Comparison of ENCODE assay signal across 9 cellular contexts in genomic region chr10:13206546-13207443, GRCh38. TPM values are rescaled to one million over a fixed set of nuclear protein-coding genes. Genes with fewer than 3 reads are reported as not detected.
DNase-seq lines count a peak whose midpoint lies in the region; ATAC-seq and TF ChIP-seq lines count a peak whose summit lies in the region.
"Had no signal": no experiment of that assay in that cellular context is flagged by ENCODE, and none has a peak within 500 bp of the region (broad histone marks: within the 10 kb centered on the region; RNA-seq: fewer than 3 reads in every experiment).

No MANE protein-coding gene starts in this region.

- H3K36me3 ChIP-seq in PC-3 (ENCODE audit: low read depth, low read length) (no peaks in the 10 kb centered on the region), esophagus muscularis mucosa (no peaks in the 10 kb centered on the region)

- H3K27ac ChIP-seq in PC-3 (ENCODE audit: low read length) = no peak overlapping the region
- H3K27ac ChIP-seq in esophagus muscularis mucosa (replicated peaks in 1 of 4) = no peak overlapping the region
- H3K27ac ChIP-seq: SK-N-MC had no signal

- H3F3A ChIP-seq in PC-3 (ENCODE audit: low read length, unreplicated experiment) = no peaks in the 10 kb centered on the region

- H4K20me1 ChIP-seq in PC-3 (ENCODE audit: low read length) = no peaks in the 10 kb centered on the region

- POLR2A ChIA-PET in PC-3 (lab: Charles Lee; ENCODE audit: unreplicated experiment) = interaction anchor here (0.7 kb wide), 1 partner anchor 58 kb away, joined by 4 read pairs; no protein-coding TSS in a partner anchor

- no peak overlapping the region for H3K9ac ChIP-seq in PC-3 (ENCODE audit: low read length)

- ATAC-seq in PC-3 = no peak

- no peak overlapping the region for H3K4me3 ChIP-seq in GM12865 (ENCODE audit: low read depth, low read length)
- no peak overlapping the region for H3K4me3 ChIP-seq in PC-3 (ENCODE audit: low read length)
- no peak overlapping the region for H3K4me3 ChIP-seq in esophagus muscularis mucosa
- H3K4me3 ChIP-seq: SK-N-MC had no signal

- H3K9me2 ChIP-seq in PC-3 (replicated peaks; ENCODE audit: low read length) = no peaks in the 10 kb centered on the region

- H3K27me3 ChIP-seq in PC-3 (ENCODE audit: low read length) = no peaks in the 10 kb centered on the region
- H3K27me3 ChIP-seq in esophagus muscularis mucosa = no peaks in the 10 kb centered on the region

- no peaks in the 10 kb centered on the region for H3K9me3 ChIP-seq in PC-3 (ENCODE audit: low read length)
- peaks cover 0 to 9% (median 0%) of the 10 kb centered on the region in 4 donors for H3K9me3 ChIP-seq in esophagus muscularis mucosa

- CTCF ChIA-PET in PC-3 (lab: Charles Lee) = interaction anchor here (0.7 kb wide), 4 partner anchors 8 to 71 kb away, joined by 3 to 4 read pairs (median 3); no protein-coding TSS in a partner anchor

- DNase-seq in GM12865 (ENCODE audit: low read depth) (peak; percentile 42), PC-3 (peak; percentile 9), esophagus muscularis mucosa (ENCODE audit: extremely low spot score) (no peak), pulmonary artery endothelial cell (ENCODE audit: low read depth, low spot score) (peak; percentile 15), NCI-H1092 treated with DMSO at 0.1 percent for 48 hours (lab: John Stamatoyannopoulos, UW) (no peak), D341Med (ENCODE audit: low spot score) (no peak), NCI-H1048 (lab: John Stamatoyannopoulos, UW) (no peak), activated gamma-delta T cell treated with Interleukin-2 at 50 U/mL for 16 hours (no peak)

- 72% methylated on average over 5 of the region's 5 CpGs for WGBS in esophagus muscularis mucosa

- TF ChIP-seq CTCF in GM12865 (IDR thresholded peaks at IDR 0.05; ENCODE audit: insufficient read depth, low read depth, low read length, missing control alignments) (peak; percentile 36), PC-3 (conservative IDR thresholded peaks at IDR 0.05; ENCODE audit: low read depth, low read length) (peak; percentile 50), esophagus muscularis mucosa (IDR thresholded peaks at IDR 0.05) (peak in 2 of 3 experiments; percentile 9 to 39)

- H3K79me2 ChIP-seq in PC-3 (ENCODE audit: low read length) = no peaks in the 10 kb centered on the region

- H3K4me2 ChIP-seq in PC-3 (ENCODE audit: low read length) = no peak overlapping the region

- intact Hi-C loops in PC-3 (cut with micrococcal nuclease) = loop anchor here (1.0 to 2.0 kb wide), 2 partner anchors 71 to 96 kb away; no protein-coding TSS in a partner anchor
- intact Hi-C loops in esophagus muscularis mucosa (cut with DNase I) = no loop called here

- H3K4me1 ChIP-seq in PC-3 (ENCODE audit: insufficient read depth, low read length) (no peaks in the 10 kb centered on the region), esophagus muscularis mucosa (no peaks in the 10 kb centered on the region)

- no peak for TF ChIP-seq POLR2A in esophagus muscularis mucosa (IDR thresholded peaks at IDR 0.05; ENCODE audit: low read depth)

- H2AFZ ChIP-seq in PC-3 (ENCODE audit: low read length) = no peak overlapping the region

- no peak for TF ChIP-seq EP300 in esophagus muscularis mucosa (IDR thresholded peaks at IDR 0.05)

- no TSS peak for BruUV-seq in PC-3 (replicated peaks; lab: Mats Ljungman, UMichigan)

RNA-seq across cellular contexts. Expression of gene UCMA, which starts 27.4 kb away (rescaled TPM):
- not detected in 2 replicates for total RNA-seq in PC-3 (2014; rRNA removed)
- not detected for total RNA-seq in esophagus muscularis mucosa
- total RNA-seq in pulmonary artery endothelial cell = not detected in 2 replicates

RNA-seq across cellular contexts. Expression of gene MCM10, which starts 45.4 kb away (rescaled TPM):
- total RNA-seq in PC-3 (2014; rRNA removed) (14.3 and 16.1 TPM in 2 replicates), esophagus muscularis mucosa (under 1 TPM in 2 of 4 donors, not detected in 2; 0.17 to 0.32 TPM), pulmonary artery endothelial cell (11.5 and 23.9 TPM in 2 replicates)

Comparison
In these comparisons a context has a peak if more than half of its experiments do, and no peak if none do; other contexts are left out.
1. DNase-seq: peak in GM12865 (single experiment), PC-3 (single experiment) and pulmonary artery endothelial cell (single experiment); none in esophagus muscularis mucosa (single experiment), NCI-H1092 treated with DMSO at 0.1 percent for 48 hours (single experiment), D341Med (single experiment), NCI-H1048 (single experiment) and activated gamma-delta T cell treated with Interleukin-2 at 50 U/mL for 16 hours (single experiment).
2. Peak in every context shown above with its lines, with median percentiles within 50 percentile points of each other: CTCF ChIP-seq.